In the genomic region with DNA sequence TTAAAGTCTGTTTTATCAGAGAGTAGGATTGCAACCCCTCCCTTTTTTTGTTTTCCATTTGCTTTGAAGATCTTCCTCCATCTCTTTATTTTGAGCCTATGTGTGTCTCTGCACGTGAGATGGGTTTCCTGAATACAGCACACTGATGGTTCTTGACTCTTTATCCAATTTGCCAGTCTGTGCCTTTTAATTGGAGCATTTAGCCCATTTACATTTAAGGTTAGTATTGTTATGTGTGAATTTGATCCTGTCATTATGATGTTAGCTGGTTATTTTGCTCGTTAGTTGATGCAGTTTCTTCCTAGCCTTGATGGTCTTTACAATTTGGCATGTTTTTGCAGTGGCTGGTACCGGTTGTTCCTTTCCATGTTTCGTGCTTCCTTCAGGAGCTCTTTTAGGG, we compare ENCODE assay signal across 14 cellular contexts. TPM values are rescaled to one million over a fixed set of nuclear protein-coding genes. Genes with fewer than 3 reads are reported as not detected.
"Had no signal": no experiment of that assay in that cellular context is flagged by ENCODE, and none has a peak within 500 bp of the region (broad histone marks: within the 10 kb centered on the region; RNA-seq: fewer than 3 reads in every experiment).

No MANE protein-coding gene starts in this region.

RNA-seq across cellular contexts. Expression of gene ANKRD62, which starts 45.2 kb away (rescaled TPM):
- total RNA-seq: activated B cell treated with CpG ODN at 0.5 μM for 24 hours; activated CD4-positive, alpha-beta memory T cell treated with anti-CD3 and anti-CD28 coated beads for 36 hours; activated CD4-positive, alpha-beta memory T cell treated with anti-CD3 and anti-CD28 coated beads, Interleukin-2, amount 10 ng/mL, durations not matched to agents 7 days and 5 days; activated CD4-positive, alpha-beta T cell treated with anti-CD3 and anti-CD28 coated beads for 36 hours; activated CD4-positive, alpha-beta T cell treated with anti-CD3 and anti-CD28 coated beads, Interleukin-2, amount 10 ng/mL, durations not matched to agents 24 days and 14 days; activated CD4-positive, alpha-beta T cell treated with anti-CD3 and anti-CD28 coated beads, Interleukin-2, amount 10 ng/mL, durations not matched to agents 7 days and 5 days; activated CD8-positive, alpha-beta memory T cell treated with anti-CD3 and anti-CD28 coated beads for 36 hours; activated CD8-positive, alpha-beta memory T cell treated with anti-CD3 and anti-CD28 coated beads, Interleukin-2, amount 10 ng/mL, durations not matched to agents 7 days and 5 days; activated CD8-positive, alpha-beta T cell treated with anti-CD3 and anti-CD28 coated beads for 36 hours; activated CD8-positive, alpha-beta T cell treated with anti-CD3 and anti-CD28 coated beads, Interleukin-2, amount 10 ng/mL, durations not matched to agents 7 days and 5 days; T-helper 1 cell treated with Interleukin-12 subunit alpha and Interleukin-12 subunit beta and Interleukin-4 antibody, amounts not matched to agents 30 ng/mL and 1 ng/mL, for 36 hours; T-helper 17 cell; T-helper 2 cell treated with Interferon-gamma antibody and Interleukin-4, amounts not matched to agents 100 ng/mL and 5 ng/mL, for 36 hours; WTC11 had no signal
